Comparison of ENCODE assay signal across 8 cellular contexts in genomic region chr10:102420810-102421644, GRCh38. TPM values are rescaled to one million over a fixed set of nuclear protein-coding genes. Genes with fewer than 3 reads are reported as not detected.
DNase-seq lines count a peak whose midpoint lies in the region; ATAC-seq and TF ChIP-seq lines count a peak whose summit lies in the region.

A gene with protein sequence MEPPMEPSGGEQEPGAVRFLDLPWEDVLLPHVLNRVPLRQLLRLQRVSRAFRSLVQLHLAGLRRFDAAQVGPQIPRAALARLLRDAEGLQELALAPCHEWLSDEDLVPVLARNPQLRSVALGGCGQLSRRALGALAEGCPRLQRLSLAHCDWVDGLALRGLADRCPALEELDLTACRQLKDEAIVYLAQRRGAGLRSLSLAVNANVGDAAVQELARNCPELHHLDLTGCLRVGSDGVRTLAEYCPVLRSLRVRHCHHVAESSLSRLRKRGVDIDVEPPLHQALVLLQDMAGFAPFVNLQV (plus strand): TSS chr10:102420836. CDS start chr10:102421130, 294 bp downstream.

- H3K27ac ChIP-seq in KMS-11 (no peak within 1 kb of the TSS), Peyer's patch (peak within 1 kb of the TSS; percentile 85 to 96 (median 93)), muscle layer of duodenum (ENCODE audit: low read length) (peak within 1 kb of the TSS; percentile 73)

- DNase-seq in DMS53 (lab: John Stamatoyannopoulos, UW) (peak; percentile 98), Peyer's patch (peak; percentile 95 to 98 (median 96))
- DNase-seq in activated T-cell treated with anti-CD3 and anti-CD28 coated beads, Interleukin-2, amount 50 U/mL, for 48 hours, result peak; percentile 98 to 99
- peak; percentile 90 to 92 for DNase-seq in stimulated activated CD8-positive, alpha-beta memory T cell treated with anti-CD3 and anti-CD28 coated beads, Interleukin-7, amount 100 ng/mL, for 4 hours (ENCODE audit: low read depth in 2 of 2)

- H3K36me3 ChIP-seq in KMS-11 (ENCODE audit: insufficient read depth), result no peaks in the 10 kb centered on the region
- peaks cover 0 to 21% (median 0%) of the 10 kb centered on the region in 3 donors for H3K36me3 ChIP-seq in Peyer's patch
- H3K36me3 ChIP-seq in muscle layer of duodenum (ENCODE audit: control insufficient read depth in 1 of 2, insufficient read depth in 2 of 2, low read length in 2 of 2), result peaks cover 10 to 15% of the 10 kb centered on the region in 2 donors

- ATAC-seq in GM21737 (IDR thresholded peaks at IDR 0.05; ENCODE audit: unreplicated experiment) (peak; percentile 52), esophagus mucosa (peak; percentile 80)

- peak; percentile 36 to 48 for TF ChIP-seq POLR2A in Peyer's patch (IDR thresholded peaks at IDR 0.05)

- no peaks in the 10 kb centered on the region for H3K9me3 ChIP-seq in Peyer's patch
- no peaks in the 10 kb centered on the region for H3K9me3 ChIP-seq in muscle layer of duodenum (ENCODE audit: control insufficient read depth in 1 of 2, low read length in 2 of 2)

- H3K79me2 ChIP-seq in KMS-11 (ENCODE audit: insufficient read depth, low read depth), result no peaks in the 10 kb centered on the region

- H3K27me3 ChIP-seq in KMS-11 (ENCODE audit: insufficient read depth, low read depth), result peaks cover 16% of the 10 kb centered on the region; the same call in 1 of the 2 replicates
- peaks cover 0 to 4% of the 10 kb centered on the region in 2 donors for H3K27me3 ChIP-seq in Peyer's patch
- H3K27me3 ChIP-seq in muscle layer of duodenum (ENCODE audit: low read depth, low read length), result peaks cover 14% of the 10 kb centered on the region

- H3K4me2 ChIP-seq in KMS-11, result peak within 1 kb of the TSS; percentile 87

- H3K9ac ChIP-seq in KMS-11, result peak within 1 kb of the TSS; percentile 53; the same call in 1 of the 2 replicates

- TF ChIP-seq CTCF in KMS-11 (conservative IDR thresholded peaks at IDR 0.05; ENCODE audit: low read depth, low read length), result no peak
- TF ChIP-seq CTCF in Peyer's patch (IDR thresholded peaks at IDR 0.05), result peak in 2 of 6 experiments; percentile 15 to 47

- H2AFZ ChIP-seq in KMS-11 (ENCODE audit: low read depth), result peak within 1 kb of the TSS; percentile 77

- peak within 1 kb of the TSS; percentile 12 for H3K4me3 ChIP-seq in KMS-11 (IDR thresholded peaks at IDR 0.05; ENCODE audit: insufficient read depth, low read depth, low read length)
- peak within 1 kb of the TSS; percentile 75 to 99 (median 90) for H3K4me3 ChIP-seq in Peyer's patch
- peak within 1 kb of the TSS; percentile 86 to 97 for H3K4me3 ChIP-seq in muscle layer of duodenum (ENCODE audit: low read depth in 1 of 2, low read length in 2 of 2)

- H3K4me1 ChIP-seq in KMS-11 (ENCODE audit: low read depth, poor library complexity, severe bottlenecking), result peaks cover 17% of the 10 kb centered on the region
- peaks cover 0 to 41% (median 26%) of the 10 kb centered on the region in 4 donors for H3K4me1 ChIP-seq in Peyer's patch
- H3K4me1 ChIP-seq in muscle layer of duodenum (ENCODE audit: control insufficient read depth in 1 of 2, insufficient read depth in 2 of 2, low read length in 2 of 2), result peaks cover 11 to 39% of the 10 kb centered on the region in 2 donors

- H4K20me1 ChIP-seq in KMS-11 (ENCODE audit: insufficient read depth), result no peaks in the 10 kb centered on the region

RNA-seq across cellular contexts. Expression of the gene that starts here (rescaled TPM):
- total RNA-seq in Peyer's patch (10 to 100 TPM; 36.9 to 57.8 (median 44.8) TPM), esophagus mucosa (9.4 TPM)

Comparison
In these comparisons a context has a peak if more than half of its experiments do, and no peak if none do; other contexts are left out.
1. H3K4me3 ChIP-seq: peak in every context shown above with its lines; median percentile 92 in muscle layer of duodenum; 90 in Peyer's patch; 12 in KMS-11.